Comparison of ENCODE assay signal across 1 cellular context in the genomic region with DNA sequence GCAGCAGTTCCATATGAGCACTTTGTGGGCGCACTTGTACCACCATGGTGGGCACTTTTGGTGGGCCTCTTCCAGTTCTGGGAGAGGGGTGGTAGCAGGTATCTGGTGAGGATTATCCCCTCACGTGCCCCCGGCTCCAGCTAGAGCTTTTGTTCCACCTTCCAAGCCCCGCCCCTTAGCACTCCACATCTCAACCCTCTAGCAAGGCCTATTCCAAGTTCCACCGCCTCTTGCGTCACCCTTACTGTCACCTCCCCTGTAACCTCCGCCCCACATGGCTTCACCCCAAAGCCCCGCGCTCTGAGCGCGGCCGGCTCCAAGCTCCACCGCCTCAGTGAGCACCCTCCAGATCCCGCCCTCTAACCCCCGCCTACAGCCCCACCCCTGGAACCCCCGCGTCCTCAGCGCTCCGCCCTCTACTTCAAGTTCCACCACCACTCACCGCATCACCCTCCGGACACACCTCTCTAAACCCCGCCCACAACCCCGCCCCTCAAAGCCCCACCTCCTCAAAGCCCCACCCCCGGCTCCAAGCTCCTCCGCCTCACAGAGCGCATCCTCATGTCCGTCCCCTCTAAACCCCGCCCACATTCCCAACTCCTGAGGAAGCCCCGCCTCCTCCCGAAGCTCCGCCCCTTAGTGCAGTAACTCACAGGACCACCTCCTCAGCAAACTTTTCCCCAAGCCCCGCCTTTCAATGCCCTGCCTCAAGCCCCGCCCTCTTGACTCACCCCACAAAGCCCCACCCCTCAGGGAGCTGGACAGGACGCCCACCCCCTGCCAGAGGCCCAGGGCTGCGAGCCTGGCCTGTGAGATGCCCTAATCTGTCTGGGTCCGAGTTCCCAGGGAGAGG.
TF ChIP-seq lines count a peak whose summit lies in the region.

No MANE protein-coding gene starts in this region.

TF ChIP-seq in SK-N-SH, 30 proteins besides CTCF, POLR2A, EP300 and RAD21 (continued from another document):
- no peak for TF ChIP-seq MAX (IDR thresholded peaks at IDR 0.05; ENCODE audit: low read depth)
- no peak for TF ChIP-seq GABPA (IDR thresholded peaks at IDR 0.05; ENCODE audit: low read depth)
- TF ChIP-seq IRF3 (IDR thresholded peaks at IDR 0.05; ENCODE audit: low read depth, low read length), result no peak
- no peak for TF ChIP-seq RFX5 (IDR thresholded peaks at IDR 0.05; ENCODE audit: low read length)
- no peak for TF ChIP-seq SMC3 (IDR thresholded peaks at IDR 0.05; ENCODE audit: low read depth, low read length)
- TF ChIP-seq MXI1 (IDR thresholded peaks at IDR 0.05; ENCODE audit: low read depth, low read length), result no peak
- TF ChIP-seq NRF1 (IDR thresholded peaks at IDR 0.05; ENCODE audit: low read depth, low read length), result no peak
- no peak for TF ChIP-seq FOSL2 (IDR thresholded peaks at IDR 0.05; ENCODE audit: borderline replicate concordance, low read depth)
- TF ChIP-seq CHD2 (IDR thresholded peaks at IDR 0.05; ENCODE audit: low read length, partially characterized antibody), result no peak
- no peak for TF ChIP-seq PBX3 (IDR thresholded peaks at IDR 0.05)
